ENCODE assay signal across 28 cellular contexts in the genomic region with DNA sequence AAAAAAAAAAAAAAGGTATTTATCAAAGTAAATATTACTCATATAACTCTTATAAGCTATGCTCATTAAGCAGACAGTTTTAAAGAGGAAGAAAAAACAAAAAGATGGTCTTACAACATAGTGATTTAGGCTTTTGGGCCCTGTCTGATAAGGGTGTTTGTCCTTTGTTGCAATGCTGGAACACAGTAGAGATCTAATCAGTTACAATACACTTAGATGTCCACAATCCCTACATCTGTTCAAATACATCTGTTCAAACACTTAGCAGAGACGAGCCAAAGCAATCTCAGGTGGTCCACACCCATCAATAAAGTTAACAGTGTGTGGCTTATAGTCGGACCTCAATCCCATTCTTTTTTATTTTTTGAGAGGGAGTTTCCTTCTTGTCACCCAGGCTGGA. TPM values are rescaled to one million over a fixed set of nuclear protein-coding genes. Genes with fewer than 3 reads are reported as not detected.
DNase-seq lines count a peak whose midpoint lies in the region; ATAC-seq, FAIRE-seq and TF ChIP-seq lines count a peak whose summit lies in the region.
"Had no signal": no experiment of that assay in that cellular context is flagged by ENCODE, and none has a peak within 500 bp of the region (broad histone marks: within the 10 kb centered on the region; RNA-seq: fewer than 3 reads in every experiment).

No MANE protein-coding gene starts in this region.

- H3K27me3 ChIP-seq in K562 (ENCODE audit: control insufficient read depth in 2 of 2, insufficient read depth in 2 of 2, low read length in 2 of 2): no peaks in the 10 kb centered on the region
- no peaks in the 10 kb centered on the region for H3K27me3 ChIP-seq in CD8-positive, alpha-beta memory T cell (ENCODE audit: insufficient read depth, low read length, poor library complexity, severe bottlenecking)
- H3K27me3 ChIP-seq: sigmoid colon, suprapubic skin, upper lobe of right lung had no signal

- no peak for ATAC-seq in K562
- ATAC-seq: left ventricle myocardium superior; psoas muscle; stimulated activated memory B cell treated with anti-CD40 and anti-IgM and Interleukin-4, amounts not matched to agents 10 μg/mL and 1 μg/mL and 100 μg/mL, for 72 hours; upper lobe of right lung had no signal

- no peak for TF ChIP-seq RAD21 in K562 (CRISPR knock-in tag; conservative IDR thresholded peaks at IDR 0.05 in 1 of 2, IDR thresholded peaks at IDR 0.05 in 1 of 2)

- TF ChIP-seq CTCF in K562 (IDR thresholded peaks at IDR 0.05 in 2 of 3, conservative IDR thresholded peaks at IDR 0.05 in 1 of 3; ENCODE audit: insufficient read depth in 2 of 3, low read depth in 1 of 3, low read length in 3 of 3): no peak

- peaks cover 9 to 54% (median 15%) of the 10 kb centered on the region in 3 donors for H3K36me3 Mint-ChIP-seq in CD8-positive, alpha-beta memory T cell

- H3K9me3 Mint-ChIP-seq in CD8-positive, alpha-beta memory T cell: no peaks in the 10 kb centered on the region
- H3K9me3 Mint-ChIP-seq: activated CD4-positive, alpha-beta T cell treated with anti-CD3 and anti-CD28 coated beads, Interleukin-2, amount 10 ng/mL, durations not matched to agents 24 days and 14 days; H9; natural killer cell; stimulated activated memory B cell treated with anti-CD40 and anti-IgM and Interleukin-4, amounts not matched to agents 10 μg/mL and 1 μg/mL and 100 μg/mL, for 72 hours; T-helper 2 cell treated with Interferon-gamma antibody and Interleukin-4, amounts not matched to agents 5 μg/mL and 100 μg/mL, for 36 hours had no signal

- H3K4me1 Mint-ChIP-seq in CD8-positive, alpha-beta memory T cell: no peaks in the 10 kb centered on the region
- H3K4me1 Mint-ChIP-seq: H9, natural killer cell had no signal

- no peaks in the 10 kb centered on the region for H3K4me1 ChIP-seq in K562 (replicated peaks in 1 of 2; ENCODE audit: control insufficient read depth in 2 of 2, insufficient read depth in 2 of 2, low read length in 2 of 2)
- H3K4me1 ChIP-seq in CD8-positive, alpha-beta memory T cell (ENCODE audit: insufficient read depth, low read length): no peaks in the 10 kb centered on the region
- H3K4me1 ChIP-seq: upper lobe of right lung had no signal

- no peak for FAIRE-seq in K562 (lab: Jason Lieb, UNC)

- no peaks in the 10 kb centered on the region for H3K79me2 ChIP-seq in K562 (ENCODE audit: control insufficient read depth, insufficient read depth, low read length)

- CTCF ChIA-PET in K562 (lab: Yijun Ruan, JAX; ENCODE audit: low intra/inter-chr PET ratio): no interaction called here
- CTCF ChIA-PET in CD8-positive, alpha-beta memory T cell (lab: Charles Lee): interaction anchor here (0.7 kb wide), 1 partner anchor 498 kb away, joined by 3 read pairs; no protein-coding TSS in a partner anchor

- in situ Hi-C loops in K562 (cut with MboI): no loop called here

- H3K4me3 ChIP-seq in K562: no peak overlapping the region
- H3K4me3 ChIP-seq in CD8-positive, alpha-beta memory T cell (ENCODE audit: low read length): no peak overlapping the region
- H3K4me3 ChIP-seq: PC-9, psoas muscle, sigmoid colon, suprapubic skin, upper lobe of right lung had no signal

- no TSS peak for BruUV-seq in K562 (replicated peaks; lab: Mats Ljungman, UMichigan)

- H3K9me1 ChIP-seq in K562 (ENCODE audit: control insufficient read depth, insufficient read depth, low read length): no peaks in the 10 kb centered on the region

- H3K27me3 Mint-ChIP-seq in CD8-positive, alpha-beta memory T cell: no peaks in the 10 kb centered on the region
- H3K27me3 Mint-ChIP-seq: activated CD4-positive, alpha-beta T cell treated with anti-CD3 and anti-CD28 coated beads, Interleukin-2, amount 10 ng/mL, durations not matched to agents 24 days and 14 days; stimulated activated memory B cell treated with anti-CD40 and anti-IgM and Interleukin-4, amounts not matched to agents 10 μg/mL and 1 μg/mL and 100 μg/mL, for 72 hours had no signal

- H3K27ac ChIP-seq in K562 (ENCODE audit: extremely low read depth, low read depth, low read length): no peak overlapping the region
- no peak overlapping the region for H3K27ac ChIP-seq in CD8-positive, alpha-beta memory T cell (ENCODE audit: low read depth, low read length)
- H3K27ac ChIP-seq: PC-9, psoas muscle, sigmoid colon, suprapubic skin, upper lobe of right lung, WERI-Rb-1 had no signal

- H3K27ac Mint-ChIP-seq in CD8-positive, alpha-beta memory T cell: peak overlapping the region in 1 of 8 donors; percentile 33
- H3K27ac Mint-ChIP-seq: activated CD4-positive, alpha-beta T cell treated with anti-CD3 and anti-CD28 coated beads, Interleukin-2, amount 10 ng/mL, durations not matched to agents 24 days and 14 days; H9; natural killer cell; stimulated activated memory B cell treated with anti-CD40 and anti-IgM and Interleukin-4, amounts not matched to agents 10 μg/mL and 1 μg/mL and 100 μg/mL, for 72 hours; T-helper 2 cell treated with Interferon-gamma antibody and Interleukin-4, amounts not matched to agents 5 μg/mL and 100 μg/mL, for 36 hours had no signal

- peaks cover 39% of the 10 kb centered on the region for H3K36me3 ChIP-seq in K562 (ENCODE audit: control insufficient read depth, insufficient read depth, low read length)
- H3K36me3 ChIP-seq in CD8-positive, alpha-beta memory T cell (ENCODE audit: insufficient read depth, low read length): peaks cover 3% of the 10 kb centered on the region

- H3K9ac ChIP-seq in K562 (ENCODE audit: insufficient read depth in 1 of 2, low read depth in 2 of 2, low read length in 2 of 2): no peak overlapping the region

- peak; percentile 80 for DNase-seq in DMS53 (lab: John Stamatoyannopoulos, UW)
- DNase-seq in HuH-7 (ENCODE audit: low spot score): peak; percentile 37
- peak; percentile 63 for DNase-seq in NCI-H345 (lab: John Stamatoyannopoulos, UW)
- no peak for DNase-seq in K562 (ENCODE audit: extremely low read depth in 1 of 4, low spot score in 3 of 4)
- DNase-seq in KG1 (lab: John Stamatoyannopoulos, UW): no peak
- DNase-seq in cerebellar nuclear complex (lab: John Stamatoyannopoulos, UW): no peak
- no peak for DNase-seq in CD8-positive, alpha-beta memory T cell
- DNase-seq: activated CD4-positive, alpha-beta T cell treated with anti-CD3 and anti-CD28 coated beads, Interleukin-2, amount 10 ng/mL, durations not matched to agents 24 days and 14 days; activated effector memory CD4-positive, alpha-beta T cell treated with anti-CD3 and anti-CD28 coated beads, Interleukin-2, amount 50 U/mL, for 16 hours; activated T-cell treated with anti-CD3 and anti-CD28 coated beads, Interleukin-2, amount 50 U/mL, for 1 hour; caudate nucleus; GDM1; H9; islet precursor cell; KBM-7; left ventricle myocardium superior; natural killer cell; occipital lobe; psoas muscle; Right ventricle myocardium superior; sigmoid colon; stimulated activated CD4-positive, alpha-beta T cell treated with anti-CD3 and anti-CD28 coated beads, Interleukin-4, amount 100 ng/mL, for 4 hours; upper lobe of right lung; WERI-Rb-1 had no signal

- no peak overlapping the region for H3K4me3 Mint-ChIP-seq in CD8-positive, alpha-beta memory T cell
- H3K4me3 Mint-ChIP-seq: activated CD4-positive, alpha-beta T cell treated with anti-CD3 and anti-CD28 coated beads, Interleukin-2, amount 10 ng/mL, durations not matched to agents 24 days and 14 days; H9; natural killer cell; stimulated activated memory B cell treated with anti-CD40 and anti-IgM and Interleukin-4, amounts not matched to agents 10 μg/mL and 1 μg/mL and 100 μg/mL, for 72 hours; T-helper 2 cell treated with Interferon-gamma antibody and Interleukin-4, amounts not matched to agents 5 μg/mL and 100 μg/mL, for 36 hours had no signal

- WGBS in K562 (ENCODE audit: insufficient coverage, low coverage, missing lambda C conversion rate): 36% methylated on average over 2 of the region's 2 CpGs

- H4K20me1 ChIP-seq in K562 (replicated peaks; ENCODE audit: control insufficient read depth, insufficient read depth, low read length): no peaks in the 10 kb centered on the region

- H2AFZ ChIP-seq in K562 (ENCODE audit: low read depth, low read length): no peak overlapping the region
- H2AFZ ChIP-seq: PC-9 had no signal

- TF ChIP-seq EP300 in K562 (IDR thresholded peaks at IDR 0.05; ENCODE audit: low read length): no peak

- POLR2A ChIA-PET in K562 (lab: Yijun Ruan, JAX): no interaction called here
- POLR2A ChIA-PET in CD8-positive, alpha-beta memory T cell (lab: Charles Lee): no interaction called here

- no peak for TF ChIP-seq POLR2A in K562 (conservative IDR thresholded peaks at IDR 0.05)

- no peaks in the 10 kb centered on the region for H3K9me3 ChIP-seq in K562 (replicated peaks; ENCODE audit: control insufficient read depth, insufficient read depth, low read depth, low read length)
- H3K9me3 ChIP-seq in CD8-positive, alpha-beta memory T cell (ENCODE audit: low read length): no peaks in the 10 kb centered on the region
- H3K9me3 ChIP-seq: psoas muscle, sigmoid colon, suprapubic skin, upper lobe of right lung had no signal

- intact Hi-C loops in K562 (cut with micrococcal nuclease): no loop called here

- H3K4me2 ChIP-seq in K562 (ENCODE audit: insufficient read depth, low read length): no peak overlapping the region
- H3K4me2 ChIP-seq: PC-9 had no signal

RNA-seq across cellular contexts. Expression of gene PRXL2C, which starts 11.0 kb away (rescaled TPM):
- total RNA-seq in K562 (2011; cell fraction: chromatin; rRNA removed; ENCODE audit: low replicate concordance): 3.6 and 4.6 TPM in 2 replicates
- 3.3 and 4.3 TPM in 2 replicates for total RNA-seq in K562 (2011; cell fraction: nucleolus; rRNA removed)
- total RNA-seq in K562 (2011; cell fraction: nucleoplasm; rRNA removed): 4.8 and 7.6 TPM in 2 replicates
- 10.6 and 12.0 TPM in 2 replicates for total RNA-seq in K562 (2014; rRNA removed)
- total RNA-seq in K562 (2014; rRNA removed; fragmentation: Illumina TruSeq; extraction: Trizol): 14.6 and 14.7 TPM in 2 replicates
- 14.1 and 15.3 TPM in 2 replicates for total RNA-seq in K562 (2015; rRNA removed; fragmentation: Illumina TruSeq; extraction: Trizol)
- 13.4 and 15.2 TPM in 2 replicates for total RNA-seq in K562 (2021)
- polyA plus RNA-seq in K562 (2011; rRNA removed): 9.9 and 13.6 TPM in 2 replicates
- polyA plus RNA-seq in K562 (2011; cell fraction: cytosol; rRNA removed): 4.1 and 5.5 TPM in 2 replicates
- 2.7 and 3.9 TPM in 2 replicates for polyA plus RNA-seq in K562 (2011; cell fraction: nucleus; rRNA removed)
- 5.9 and 8.8 TPM in 2 replicates for polyA plus RNA-seq in K562 (2012)
- polyA plus RNA-seq in K562 (2014; fragmentation: Illumina TruSeq; extraction: Trizol): 9.0 and 9.3 TPM in 2 replicates
- 1 to 10 TPM; 3.6 to 3.7 TPM for polyA plus RNA-seq in K562 (2014; fragmentation: Nextera tagmentation; extraction: Ambion mirVana)
- 8.1 and 8.9 TPM in 2 replicates for polyA plus RNA-seq in K562 (2014; rRNA removed)
- polyA minus RNA-seq in K562 (2011; rRNA and poly(A)+ RNA removed): 6.2 and 7.3 TPM in 2 replicates
- polyA minus RNA-seq in K562 (2011; cell fraction: cytosol; rRNA and poly(A)+ RNA removed): 5.8 and 5.9 TPM in 2 replicates
- polyA minus RNA-seq in K562 (2011; cell fraction: nucleus; rRNA and poly(A)+ RNA removed): 3.3 and 3.5 TPM in 2 replicates
- 10 to 100 TPM; 12.0 to 15.2 TPM for total RNA-seq in CD8-positive, alpha-beta memory T cell
- polyA plus RNA-seq in CD8-positive, alpha-beta memory T cell: 9.3 TPM

RNA-seq across cellular contexts. Expression of gene CDC14B, which starts 24.5 kb away (rescaled TPM):
- total RNA-seq in K562 (2011; cell fraction: chromatin; rRNA removed; ENCODE audit: low replicate concordance): 7.4 and 20.5 TPM in 2 replicates
- 3.8 and 4.8 TPM in 2 replicates for total RNA-seq in K562 (2011; cell fraction: nucleolus; rRNA removed)
- 7.4 and 9.8 TPM in 2 replicates for total RNA-seq in K562 (2011; cell fraction: nucleoplasm; rRNA removed)
- total RNA-seq in K562 (2014; rRNA removed): 2.2 and 2.4 TPM in 2 replicates
- 6.0 and 6.4 TPM in 2 replicates for total RNA-seq in K562 (2014; rRNA removed; fragmentation: Illumina TruSeq; extraction: Trizol)
- total RNA-seq in K562 (2015; rRNA removed; fragmentation: Illumina TruSeq; extraction: Trizol): 3.3 and 3.4 TPM in 2 replicates
- total RNA-seq in K562 (2021): 5.8 and 6.4 TPM in 2 replicates
- 4.3 and 4.5 TPM in 2 replicates for polyA plus RNA-seq in K562 (2011; rRNA removed)
- polyA plus RNA-seq in K562 (2011; cell fraction: cytosol; rRNA removed): 1.8 and 2.9 TPM in 2 replicates
- polyA plus RNA-seq in K562 (2011; cell fraction: nucleus; rRNA removed): 6.7 and 6.8 TPM in 2 replicates
- polyA plus RNA-seq in K562 (2012): 4.0 and 6.7 TPM in 2 replicates
- 4.7 and 5.6 TPM in 2 replicates for polyA plus RNA-seq in K562 (2014; fragmentation: Illumina TruSeq; extraction: Trizol)
- 1 to 10 TPM; 1.4 to 1.5 TPM for polyA plus RNA-seq in K562 (2014; fragmentation: Nextera tagmentation; extraction: Ambion mirVana)
- polyA plus RNA-seq in K562 (2014; rRNA removed): 3.8 and 5.2 TPM in 2 replicates
- polyA minus RNA-seq in K562 (2011; rRNA and poly(A)+ RNA removed): 11.5 and 12.4 TPM in 2 replicates
- 3.5 and 4.5 TPM in 2 replicates for polyA minus RNA-seq in K562 (2011; cell fraction: cytosol; rRNA and poly(A)+ RNA removed)
- polyA minus RNA-seq in K562 (2011; cell fraction: nucleus; rRNA and poly(A)+ RNA removed): 4.2 and 4.4 TPM in 2 replicates
- 1 to 10 TPM; 4.6 to 6.3 TPM for total RNA-seq in CD8-positive, alpha-beta memory T cell
- polyA plus RNA-seq in CD8-positive, alpha-beta memory T cell: 8.2 TPM

Comparison
In these comparisons a context has a peak if more than half of its experiments do, and no peak if none do; other contexts are left out.
1. DNase-seq: peak in DMS53 (single experiment), HuH-7 (single experiment) and NCI-H345 (single experiment); none in K562 (0 of 4), KG1 (single experiment), cerebellar nuclear complex (0 of 2) and CD8-positive, alpha-beta memory T cell (0 of 5).